25 cellular contexts compared by ENCODE assay signal in the genomic region with DNA sequence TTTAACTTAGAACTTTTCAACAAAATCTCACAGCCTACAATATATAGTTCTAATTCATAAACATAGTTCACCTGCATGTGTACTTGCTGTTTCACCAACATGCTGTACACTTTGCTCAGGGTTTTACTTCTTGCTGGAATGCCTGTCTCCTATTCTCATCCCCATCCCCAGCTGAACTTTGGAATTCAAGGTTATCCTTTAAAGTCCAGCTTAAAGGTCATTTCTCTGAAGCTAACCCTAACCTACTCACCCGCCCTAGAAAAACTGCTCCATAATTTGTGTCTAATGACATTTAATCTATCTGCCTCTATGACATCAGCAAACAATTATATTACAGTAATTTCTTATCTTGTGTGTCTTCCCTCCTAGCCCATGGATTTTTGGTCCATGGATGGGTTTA.
"Had no signal": no experiment of that assay in that cellular context is flagged by ENCODE, and none has a peak within 500 bp of the region (broad histone marks: within the 10 kb centered on the region; RNA-seq: fewer than 3 reads in every experiment).

No MANE protein-coding gene starts in this region.

- H3K9me3 Mint-ChIP-seq: brain, WTC11 had no signal

- H3K36me3 Mint-ChIP-seq: WTC11 had no signal

- ATAC-seq: activated CD8-positive, alpha-beta T cell treated with anti-CD3 and anti-CD28 coated beads, Interleukin-2, amount 10 ng/mL, durations not matched to agents 7 days and 5 days; PC-3; SK-N-SH treated with all-trans-retinoic acid at 6 μM for 48 hours; T-helper 17 cell; WTC11 had no signal

- DNase-seq: activated CD4-positive, alpha-beta T cell treated with anti-CD3 and anti-CD28 coated beads for 48 hours; activated CD4-positive, alpha-beta T cell treated with anti-CD3 and anti-CD28 coated beads, Interleukin-2, amount 50 U/mL, for 4 hours; activated CD4-positive, CD25-positive, alpha-beta regulatory T cell treated with anti-CD3 and anti-CD28 coated beads, Interleukin-2, amount 50 U/mL, for 72 hours; activated CD8-positive, alpha-beta memory T cell treated with anti-CD3 and anti-CD28 coated beads, Interleukin-2, amount 50 U/mL, for 48 hours; activated CD8-positive, alpha-beta T cell treated with anti-CD3 and anti-CD28 coated beads, Interleukin-2, amount 10 ng/mL, durations not matched to agents 7 days and 5 days; activated gamma-delta T cell; activated naive CD4-positive, alpha-beta T cell treated with anti-CD3 and anti-CD28 coated beads for 36 hours; activated T-cell treated with anti-CD3 and anti-CD28 coated beads, Interleukin-2, amount 50 U/mL, for 1 hour; amygdala; Kasumi-1; NCI-H1105 treated with DMSO at 0.1 percent for 48 hours; NCI-H1436 treated with DMSO at 0.1 percent for 48 hours; NCI-H187; NCI-H2081; NCI-H510A treated with DMSO at 0.1 percent for 48 hours; NCI-H69; PC-3; SHP77; T-helper 17 cell; T-helper 9 cell had no signal

- H3K4me1 ChIP-seq: SJSA1 had no signal

- H3K9me3 ChIP-seq: SJSA1 had no signal

- H3K27me3 ChIP-seq: SJSA1 had no signal

- H3K4me3 Mint-ChIP-seq: activated CD8-positive, alpha-beta T cell treated with anti-CD3 and anti-CD28 coated beads, Interleukin-2, amount 10 ng/mL, durations not matched to agents 7 days and 5 days; activated naive CD4-positive, alpha-beta T cell treated with anti-CD3 and anti-CD28 coated beads for 36 hours; activated naive CD8-positive, alpha-beta T cell; brain; T-helper 17 cell; WTC11 had no signal

- H3K27me3 Mint-ChIP-seq: activated naive CD8-positive, alpha-beta T cell; brain; T-helper 17 cell had no signal

- H3K27ac ChIP-seq: SJSA1 had no signal

- H3K27ac Mint-ChIP-seq: activated CD8-positive, alpha-beta T cell treated with anti-CD3 and anti-CD28 coated beads, Interleukin-2, amount 10 ng/mL, durations not matched to agents 7 days and 5 days; activated naive CD4-positive, alpha-beta T cell treated with anti-CD3 and anti-CD28 coated beads for 36 hours; activated naive CD8-positive, alpha-beta T cell; brain; WTC11 had no signal

- H3K4me3 ChIP-seq: SJSA1 had no signal

- H3K36me3 ChIP-seq: SJSA1 had no signal
